ENCODE assay signal across 28 cellular contexts in the genomic region with DNA sequence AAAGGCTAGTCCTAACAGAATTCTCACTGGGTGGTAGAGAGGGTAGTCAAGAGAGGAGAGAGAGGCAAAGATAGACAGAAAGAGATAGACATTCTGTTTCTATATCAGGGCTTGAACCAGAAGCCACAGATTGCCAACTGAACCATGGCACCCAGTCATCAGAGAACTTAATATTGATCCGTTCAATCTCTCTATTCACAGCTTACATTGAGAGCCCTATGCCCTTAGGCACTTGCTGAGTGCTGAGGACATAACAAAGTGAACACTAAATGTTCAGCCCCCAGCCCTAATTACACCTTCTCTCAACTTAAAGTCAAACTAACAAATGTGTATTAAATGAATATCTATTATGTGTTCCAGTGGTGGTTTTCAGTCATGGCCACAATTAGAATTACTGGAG.
"Had no signal": no experiment of that assay in that cellular context is flagged by ENCODE, and none has a peak within 500 bp of the region (broad histone marks: within the 10 kb centered on the region; RNA-seq: fewer than 3 reads in every experiment).

No MANE protein-coding gene starts in this region.

- H3K4me2 ChIP-seq: neural progenitor cell had no signal

- H3K9ac ChIP-seq: neural progenitor cell had no signal

- ATAC-seq: left lung; lower lobe of right lung; natural killer cell; right cardiac atrium; stimulated activated memory B cell treated with anti-CD40 and anti-IgM and Interleukin-4, amounts not matched to agents 10 μg/mL and 1 μg/mL and 100 μg/mL, for 72 hours; stimulated activated naive CD8-positive, alpha-beta T cell treated with anti-CD3 and anti-CD28 coated beads, Interleukin-15, amount 100 ng/mL, for 72 hours had no signal

- H3K27me3 ChIP-seq: left lung, neural progenitor cell, neutrophil, ovary, sigmoid colon, spleen, tibial nerve, uterus had no signal

- H3K36me3 ChIP-seq: left lung, lower lobe of right lung, neural progenitor cell, neutrophil, ovary, sigmoid colon, spleen, tibial nerve, uterus had no signal

- H3K27ac ChIP-seq: left lung, lower lobe of right lung, neural progenitor cell, neutrophil, ovary, sigmoid colon, spleen, tibial nerve, uterus had no signal

- H3K4me1 ChIP-seq: left lung, lower lobe of right lung, neural progenitor cell, sigmoid colon, spleen, tibial nerve, uterus had no signal

- H3K9me3 ChIP-seq: lower lobe of right lung, neutrophil, ovary, sigmoid colon, uterus had no signal

- FAIRE-seq: islet of Langerhans had no signal

- H2AFZ ChIP-seq: neural progenitor cell had no signal

- H3K4me3 ChIP-seq: left lung, lower lobe of right lung, neural progenitor cell, ovary, sigmoid colon, spleen, tibial nerve, uterus had no signal

- DNase-seq: hypothalamus; immature natural killer cell; left lung; lower lobe of right lung; mammary epithelial cell; mesendoderm; naive B cell; natural killer cell; nephron progenitor cell; ovary; retina; right cardiac atrium; sigmoid colon; small intestine; spleen; stimulated activated CD4-positive, alpha-beta T cell treated with anti-CD3 and anti-CD28 coated beads, Interleukin-1b, Interleukin-23, amount 100 ng/mL, for 48 hours; stimulated activated CD4-positive, alpha-beta T cell treated with anti-CD3 and anti-CD28 coated beads, Interleukin-2, amount 100 ng/mL, for 48 hours; stimulated activated CD4-positive, alpha-beta T cell treated with anti-CD3 and anti-CD28 coated beads, Interleukin-4, amount 100 ng/mL, for 4 hours; stimulated activated CD8-positive, alpha-beta memory T cell treated with anti-CD3 and anti-CD28 coated beads, Interleukin-4, amount 100 ng/mL, for 48 hours; stimulated activated naive CD4-positive, alpha-beta T cell treated with Interleukin-2 at 50 U/mL for 16 hours; stimulated activated naive CD8-positive, alpha-beta T cell treated with anti-CD3 and anti-CD28 coated beads, Interleukin-15, amount 100 ng/mL, for 72 hours; substantia nigra; uterus had no signal
